In the genomic region with DNA sequence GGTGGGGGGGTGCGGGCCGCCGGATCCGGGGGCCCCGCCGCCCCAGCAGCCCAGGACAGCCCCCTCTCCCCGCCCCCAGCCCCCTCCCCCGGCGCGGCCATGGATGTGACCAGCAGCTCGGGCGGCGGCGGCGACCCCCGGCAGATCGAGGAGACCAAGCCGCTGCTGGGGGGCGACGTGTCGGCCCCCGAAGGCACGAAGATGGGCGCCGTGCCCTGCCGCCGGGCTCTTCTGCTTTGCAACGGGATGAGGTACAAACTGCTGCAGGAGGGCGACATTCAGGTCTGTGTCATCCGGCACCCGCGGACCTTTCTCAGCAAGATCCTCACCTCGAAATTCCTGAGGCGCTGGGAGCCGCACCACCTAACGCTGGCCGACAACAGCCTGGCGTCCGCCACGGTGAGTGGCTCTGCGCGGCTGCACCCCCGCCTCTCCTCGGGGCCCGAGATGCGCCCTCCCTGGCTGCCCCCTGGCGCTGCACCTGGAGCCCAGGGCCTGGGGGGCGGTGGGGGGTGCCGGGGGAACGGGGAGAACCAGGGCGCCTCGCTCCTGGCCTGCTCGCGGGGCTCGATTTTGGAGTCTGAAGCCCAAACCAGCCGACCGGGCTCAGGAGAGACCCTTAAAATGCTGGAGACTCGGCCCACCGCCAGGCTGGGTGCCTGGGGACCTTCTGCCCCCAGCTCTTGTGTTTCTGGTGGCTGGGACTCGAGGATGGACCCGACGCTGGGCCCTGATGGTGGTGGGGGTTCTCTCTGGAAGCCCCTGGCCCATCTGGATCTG, we compare ENCODE assay signal across 8 cellular contexts. TPM values are rescaled to one million over a fixed set of nuclear protein-coding genes. Genes with fewer than 3 reads are reported as not detected.
DNase-seq lines count a peak whose midpoint lies in the region; ATAC-seq, FAIRE-seq and TF ChIP-seq lines count a peak whose summit lies in the region.

No MANE protein-coding gene starts in this region.

- H3K27ac ChIP-seq in pancreas = peak overlapping the region; percentile 58 to 88 (median 79)

- H3K27me3 Mint-ChIP-seq in glutamatergic neuron (ENCODE audit: unreplicated experiment) = peaks cover 25% of the 10 kb centered on the region

- ATAC-seq in GM21526 (IDR thresholded peaks at IDR 0.05; ENCODE audit: low FRiP score, unreplicated experiment) = peak; percentile 26
- ATAC-seq in pancreas = peak; percentile 27 to 42 (median 38)
- no peak for ATAC-seq in HG03097 (IDR thresholded peaks at IDR 0.05; ENCODE audit: low FRiP score, unreplicated experiment)

- no peaks in the 10 kb centered on the region for H3K9me3 ChIP-seq in pancreas

- peak; percentile 13 for TF ChIP-seq CTCF in NB4 (IDR thresholded peaks at IDR 0.05; ENCODE audit: low read depth, low read length)
- TF ChIP-seq CTCF in glutamatergic neuron (IDR thresholded peaks at IDR 0.05; ENCODE audit: partially characterized antibody, unreplicated experiment) = peak; percentile 20
- TF ChIP-seq CTCF in pancreas (IDR thresholded peaks at IDR 0.05) = no peak

- intact Hi-C loops in pancreas (cut with DNase I) = no loop called here

- H3K36me3 ChIP-seq in pancreas = no peaks in the 10 kb centered on the region

- no peaks in the 10 kb centered on the region for H3K27me3 ChIP-seq in pancreas

- H3K9me3 Mint-ChIP-seq in glutamatergic neuron (ENCODE audit: unreplicated experiment) = peaks cover 15% of the 10 kb centered on the region

- H3K36me3 Mint-ChIP-seq in glutamatergic neuron (ENCODE audit: unreplicated experiment) = no peaks in the 10 kb centered on the region

- peaks cover 12 to 23% (median 23%) of the 10 kb centered on the region in 3 donors for H3K4me1 ChIP-seq in pancreas

- H3K27ac Mint-ChIP-seq in glutamatergic neuron (ENCODE audit: unreplicated experiment) = peak overlapping the region; percentile 98

- DNase-seq in EH (ENCODE audit: low read depth) (peak; percentile 46), NB4 (ENCODE audit: low read depth) (peak; percentile 70), activated gamma-delta T cell (lab: John Stamatoyannopoulos, UW) (peak; percentile 26), glutamatergic neuron (peak; percentile 51), pancreas (peak; percentile 55 to 86 (median 66)), pons (ENCODE audit: low spot score) (no peak)

- peaks cover 43% of the 10 kb centered on the region for H3K4me1 Mint-ChIP-seq in glutamatergic neuron (ENCODE audit: low read depth, unreplicated experiment)

- FAIRE-seq in pancreas (lab: Jason Lieb, UNC) = no peak

- H3K4me3 ChIP-seq in NB4 (ENCODE audit: low read depth, low read length) = peak overlapping the region; percentile 73
- H3K4me3 ChIP-seq in pancreas = peak overlapping the region; percentile 69 to 82 (median 76)

- no peak for TF ChIP-seq POLR2A in NB4 (IDR thresholded peaks at IDR 0.05; ENCODE audit: extremely low read depth, insufficient read length)

- peak overlapping the region; percentile 98 for H3K4me3 Mint-ChIP-seq in glutamatergic neuron (ENCODE audit: unreplicated experiment)

- WGBS in pancreas, 2 donors = 1% methylated on average over 34 to 60 of the region's 62 CpGs

RNA-seq across cellular contexts. Expression of a gene that starts 0.7 kb away (rescaled TPM):
- total RNA-seq in glutamatergic neuron (ENCODE audit: unreplicated experiment) (163 TPM), pancreas (10 to 100 TPM; 17.7 to 37.0 (median 23.1) TPM)
- polyA plus RNA-seq in pancreas = 10 to 100 TPM in 1 of 2 donors, 1 to 10 TPM in 1; 9.7 to 20.2 TPM

Comparison
In these comparisons a context has a peak if more than half of its experiments do, and no peak if none do; other contexts are left out.
1. CTCF ChIP-seq: peak in NB4 (single experiment) and glutamatergic neuron (single experiment); none in pancreas (0 of 4).